In the genomic region with DNA sequence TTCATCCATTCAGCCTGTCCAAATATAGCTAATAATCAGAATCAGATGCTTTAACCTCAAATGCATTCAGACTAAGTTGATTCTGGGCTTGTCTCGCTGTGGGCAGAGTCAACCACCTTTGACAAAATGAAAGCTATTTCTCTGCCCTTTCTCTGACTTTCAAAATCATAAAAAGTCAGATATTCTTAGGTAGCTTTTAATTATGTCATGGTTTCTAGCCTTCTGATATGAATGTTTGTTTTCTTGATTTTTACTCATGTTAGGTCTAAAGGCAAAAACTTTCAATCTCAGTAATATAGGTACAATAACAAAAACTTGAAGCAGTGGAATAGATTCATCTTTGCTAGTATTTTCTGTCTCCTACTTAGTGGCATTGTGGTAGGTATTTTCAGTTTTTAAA, we compare ENCODE assay signal across 4 cellular contexts.
TF ChIP-seq lines count a peak whose summit lies in the region.

No MANE protein-coding gene starts in this region.

TF ChIP-seq in SK-N-SH treated with all-trans-retinoic acid at 6 μM for 48 hours, 23 proteins besides CTCF, POLR2A, EP300 and RAD21 (continues in another document):
- TF ChIP-seq ZNF565 (CRISPR knock-in tag; conservative IDR thresholded peaks at IDR 0.05; ENCODE audit: low read depth) (no peak), RARB (CRISPR knock-in tag; IDR thresholded peaks at IDR 0.05) (no peak), ESRRG (CRISPR knock-in tag; IDR thresholded peaks at IDR 0.05) (no peak), CSDC2 (CRISPR knock-in tag; IDR thresholded peaks at IDR 0.05) (no peak), ISL1 (CRISPR knock-in tag; IDR thresholded peaks at IDR 0.05) (no peak), ZNF70 (CRISPR knock-in tag; IDR thresholded peaks at IDR 0.05) (no peak), ZFP3 (CRISPR knock-in tag; IDR thresholded peaks at IDR 0.05) (no peak), TCF4 (CRISPR knock-in tag; IDR thresholded peaks at IDR 0.05; ENCODE audit: borderline replicate concordance) (no peak)
- TF ChIP-seq, protein P1, sequence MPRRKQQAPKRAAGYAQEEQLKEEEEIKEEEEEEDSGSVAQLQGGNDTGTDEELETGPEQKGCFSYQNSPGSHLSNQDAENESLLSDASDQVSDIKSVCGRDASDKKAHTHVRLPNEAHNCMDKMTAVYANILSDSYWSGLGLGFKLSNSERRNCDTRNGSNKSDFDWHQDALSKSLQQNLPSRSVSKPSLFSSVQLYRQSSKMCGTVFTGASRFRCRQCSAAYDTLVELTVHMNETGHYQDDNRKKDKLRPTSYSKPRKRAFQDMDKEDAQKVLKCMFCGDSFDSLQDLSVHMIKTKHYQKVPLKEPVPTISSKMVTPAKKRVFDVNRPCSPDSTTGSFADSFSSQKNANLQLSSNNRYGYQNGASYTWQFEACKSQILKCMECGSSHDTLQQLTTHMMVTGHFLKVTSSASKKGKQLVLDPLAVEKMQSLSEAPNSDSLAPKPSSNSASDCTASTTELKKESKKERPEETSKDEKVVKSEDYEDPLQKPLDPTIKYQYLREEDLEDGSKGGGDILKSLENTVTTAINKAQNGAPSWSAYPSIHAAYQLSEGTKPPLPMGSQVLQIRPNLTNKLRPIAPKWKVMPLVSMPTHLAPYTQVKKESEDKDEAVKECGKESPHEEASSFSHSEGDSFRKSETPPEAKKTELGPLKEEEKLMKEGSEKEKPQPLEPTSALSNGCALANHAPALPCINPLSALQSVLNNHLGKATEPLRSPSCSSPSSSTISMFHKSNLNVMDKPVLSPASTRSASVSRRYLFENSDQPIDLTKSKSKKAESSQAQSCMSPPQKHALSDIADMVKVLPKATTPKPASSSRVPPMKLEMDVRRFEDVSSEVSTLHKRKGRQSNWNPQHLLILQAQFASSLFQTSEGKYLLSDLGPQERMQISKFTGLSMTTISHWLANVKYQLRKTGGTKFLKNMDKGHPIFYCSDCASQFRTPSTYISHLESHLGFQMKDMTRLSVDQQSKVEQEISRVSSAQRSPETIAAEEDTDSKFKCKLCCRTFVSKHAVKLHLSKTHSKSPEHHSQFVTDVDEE (CRISPR knock-in tag; IDR thresholded peaks at IDR 0.05) = no peak
- TF ChIP-seq, protein P2, sequence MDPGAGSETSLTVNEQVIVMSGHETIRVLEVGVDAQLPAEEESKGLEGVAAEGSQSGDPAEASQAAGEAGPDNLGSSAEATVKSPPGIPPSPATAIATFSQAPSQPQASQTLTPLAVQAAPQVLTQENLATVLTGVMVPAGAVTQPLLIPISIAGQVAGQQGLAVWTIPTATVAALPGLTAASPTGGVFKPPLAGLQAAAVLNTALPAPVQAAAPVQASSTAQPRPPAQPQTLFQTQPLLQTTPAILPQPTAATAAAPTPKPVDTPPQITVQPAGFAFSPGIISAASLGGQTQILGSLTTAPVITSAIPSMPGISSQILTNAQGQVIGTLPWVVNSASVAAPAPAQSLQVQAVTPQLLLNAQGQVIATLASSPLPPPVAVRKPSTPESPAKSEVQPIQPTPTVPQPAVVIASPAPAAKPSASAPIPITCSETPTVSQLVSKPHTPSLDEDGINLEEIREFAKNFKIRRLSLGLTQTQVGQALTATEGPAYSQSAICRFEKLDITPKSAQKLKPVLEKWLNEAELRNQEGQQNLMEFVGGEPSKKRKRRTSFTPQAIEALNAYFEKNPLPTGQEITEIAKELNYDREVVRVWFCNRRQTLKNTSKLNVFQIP (CRISPR knock-in tag; IDR thresholded peaks at IDR 0.05; ENCODE audit: borderline replicate concordance, low read depth) = no peak

TF ChIP-seq in SK-N-SH, 30 proteins besides CTCF, POLR2A, EP300 and RAD21 (continues in another document):
- TF ChIP-seq, protein P3, sequence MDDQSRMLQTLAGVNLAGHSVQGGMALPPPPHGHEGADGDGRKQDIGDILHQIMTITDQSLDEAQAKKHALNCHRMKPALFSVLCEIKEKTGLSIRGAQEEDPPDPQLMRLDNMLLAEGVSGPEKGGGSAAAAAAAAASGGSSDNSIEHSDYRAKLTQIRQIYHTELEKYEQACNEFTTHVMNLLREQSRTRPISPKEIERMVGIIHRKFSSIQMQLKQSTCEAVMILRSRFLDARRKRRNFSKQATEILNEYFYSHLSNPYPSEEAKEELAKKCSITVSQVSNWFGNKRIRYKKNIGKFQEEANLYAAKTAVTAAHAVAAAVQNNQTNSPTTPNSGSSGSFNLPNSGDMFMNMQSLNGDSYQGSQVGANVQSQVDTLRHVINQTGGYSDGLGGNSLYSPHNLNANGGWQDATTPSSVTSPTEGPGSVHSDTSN (IDR thresholded peaks at IDR 0.05) = no peak
- TF ChIP-seq NRF1 (IDR thresholded peaks at IDR 0.05; ENCODE audit: low read depth, low read length) (no peak), TCF12 (IDR thresholded peaks at IDR 0.05) (no peak), POLR2AphosphoS5 (IDR thresholded peaks at IDR 0.05; ENCODE audit: low read depth, low read length) (no peak), SIN3A (IDR thresholded peaks at IDR 0.05; ENCODE audit: borderline replicate concordance, low read depth, low read length) (no peak)
- TF ChIP-seq, protein P4, sequence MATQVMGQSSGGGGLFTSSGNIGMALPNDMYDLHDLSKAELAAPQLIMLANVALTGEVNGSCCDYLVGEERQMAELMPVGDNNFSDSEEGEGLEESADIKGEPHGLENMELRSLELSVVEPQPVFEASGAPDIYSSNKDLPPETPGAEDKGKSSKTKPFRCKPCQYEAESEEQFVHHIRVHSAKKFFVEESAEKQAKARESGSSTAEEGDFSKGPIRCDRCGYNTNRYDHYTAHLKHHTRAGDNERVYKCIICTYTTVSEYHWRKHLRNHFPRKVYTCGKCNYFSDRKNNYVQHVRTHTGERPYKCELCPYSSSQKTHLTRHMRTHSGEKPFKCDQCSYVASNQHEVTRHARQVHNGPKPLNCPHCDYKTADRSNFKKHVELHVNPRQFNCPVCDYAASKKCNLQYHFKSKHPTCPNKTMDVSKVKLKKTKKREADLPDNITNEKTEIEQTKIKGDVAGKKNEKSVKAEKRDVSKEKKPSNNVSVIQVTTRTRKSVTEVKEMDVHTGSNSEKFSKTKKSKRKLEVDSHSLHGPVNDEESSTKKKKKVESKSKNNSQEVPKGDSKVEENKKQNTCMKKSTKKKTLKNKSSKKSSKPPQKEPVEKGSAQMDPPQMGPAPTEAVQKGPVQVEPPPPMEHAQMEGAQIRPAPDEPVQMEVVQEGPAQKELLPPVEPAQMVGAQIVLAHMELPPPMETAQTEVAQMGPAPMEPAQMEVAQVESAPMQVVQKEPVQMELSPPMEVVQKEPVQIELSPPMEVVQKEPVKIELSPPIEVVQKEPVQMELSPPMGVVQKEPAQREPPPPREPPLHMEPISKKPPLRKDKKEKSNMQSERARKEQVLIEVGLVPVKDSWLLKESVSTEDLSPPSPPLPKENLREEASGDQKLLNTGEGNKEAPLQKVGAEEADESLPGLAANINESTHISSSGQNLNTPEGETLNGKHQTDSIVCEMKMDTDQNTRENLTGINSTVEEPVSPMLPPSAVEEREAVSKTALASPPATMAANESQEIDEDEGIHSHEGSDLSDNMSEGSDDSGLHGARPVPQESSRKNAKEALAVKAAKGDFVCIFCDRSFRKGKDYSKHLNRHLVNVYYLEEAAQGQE (IDR thresholded peaks at IDR 0.05; ENCODE audit: low read depth, low read length) = no peak
- TF ChIP-seq, protein P5, sequence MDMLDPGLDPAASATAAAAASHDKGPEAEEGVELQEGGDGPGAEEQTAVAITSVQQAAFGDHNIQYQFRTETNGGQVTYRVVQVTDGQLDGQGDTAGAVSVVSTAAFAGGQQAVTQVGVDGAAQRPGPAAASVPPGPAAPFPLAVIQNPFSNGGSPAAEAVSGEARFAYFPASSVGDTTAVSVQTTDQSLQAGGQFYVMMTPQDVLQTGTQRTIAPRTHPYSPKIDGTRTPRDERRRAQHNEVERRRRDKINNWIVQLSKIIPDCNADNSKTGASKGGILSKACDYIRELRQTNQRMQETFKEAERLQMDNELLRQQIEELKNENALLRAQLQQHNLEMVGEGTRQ (IDR thresholded peaks at IDR 0.05; ENCODE audit: borderline replicate concordance, low read depth, low read length) = no peak

TF ChIP-seq in A549, 52 proteins besides CTCF, POLR2A, EP300 and RAD21:
- TF ChIP-seq, protein P5 (IDR thresholded peaks at IDR 0.05) = no peak
- no peak for TF ChIP-seq RCOR1 (IDR thresholded peaks at IDR 0.05; ENCODE audit: low read depth, low read length)
- TF ChIP-seq KDM1A (IDR thresholded peaks at IDR 0.05; ENCODE audit: low read depth) = no peak
- TF ChIP-seq NFE2L2 (conservative IDR thresholded peaks at IDR 0.05; ENCODE audit: low read length) = no peak
- no peak for TF ChIP-seq TFCP2L1 (CRISPR knock-in tag; IDR thresholded peaks at IDR 0.05)
- no peak for TF ChIP-seq JUN (IDR thresholded peaks at IDR 0.05)
- TF ChIP-seq HDAC2 (IDR thresholded peaks at IDR 0.05) = no peak
- TF ChIP-seq BHLHE40 (IDR thresholded peaks at IDR 0.05; ENCODE audit: low read depth, low read length) = no peak
- no peak for TF ChIP-seq EHMT2 (IDR thresholded peaks at IDR 0.05; ENCODE audit: low read depth)
- no peak for TF ChIP-seq NR3C1 (IDR thresholded peaks at IDR 0.05)
- no peak for TF ChIP-seq HEYL (CRISPR knock-in tag; IDR thresholded peaks at IDR 0.05)
- TF ChIP-seq RFX5 (IDR thresholded peaks at IDR 0.05) = no peak
- TF ChIP-seq FOSB (CRISPR knock-in tag; IDR thresholded peaks at IDR 0.05) = no peak
- TF ChIP-seq JUNB (IDR thresholded peaks at IDR 0.05) = no peak
- TF ChIP-seq PHF8 (IDR thresholded peaks at IDR 0.05; ENCODE audit: borderline replicate concordance, low read depth) = no peak
- TF ChIP-seq, protein P6, sequence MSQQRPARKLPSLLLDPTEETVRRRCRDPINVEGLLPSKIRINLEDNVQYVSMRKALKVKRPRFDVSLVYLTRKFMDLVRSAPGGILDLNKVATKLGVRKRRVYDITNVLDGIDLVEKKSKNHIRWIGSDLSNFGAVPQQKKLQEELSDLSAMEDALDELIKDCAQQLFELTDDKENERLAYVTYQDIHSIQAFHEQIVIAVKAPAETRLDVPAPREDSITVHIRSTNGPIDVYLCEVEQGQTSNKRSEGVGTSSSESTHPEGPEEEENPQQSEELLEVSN (IDR thresholded peaks at IDR 0.05; ENCODE audit: borderline replicate concordance, low read depth) = no peak
- TF ChIP-seq TP53 (CRISPR knock-in tag; IDR thresholded peaks at IDR 0.05) = no peak

TF ChIP-seq in endothelial cell of umbilical vein, 7 proteins besides CTCF, POLR2A, EP300 and RAD21:
- TF ChIP-seq, protein P7, sequence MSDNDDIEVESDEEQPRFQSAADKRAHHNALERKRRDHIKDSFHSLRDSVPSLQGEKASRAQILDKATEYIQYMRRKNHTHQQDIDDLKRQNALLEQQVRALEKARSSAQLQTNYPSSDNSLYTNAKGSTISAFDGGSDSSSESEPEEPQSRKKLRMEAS (IDR thresholded peaks at IDR 0.05; ENCODE audit: insufficient read depth, insufficient read length) = no peak
- TF ChIP-seq GATA2 (IDR thresholded peaks at IDR 0.05; ENCODE audit: insufficient read depth, insufficient read length, low read depth, low read length) (no peak), POLR2AphosphoS5 (IDR thresholded peaks at IDR 0.05; ENCODE audit: insufficient read depth, low read depth, low read length) (no peak), EZH2 (IDR thresholded peaks at IDR 0.05; ENCODE audit: borderline replicate concordance, low read depth, low read length, severe bottlenecking) (no peak), MYC (IDR thresholded peaks at IDR 0.05; ENCODE audit: low read depth, low read length) (no peak), FOS (IDR thresholded peaks at IDR 0.05; ENCODE audit: borderline replicate concordance, insufficient read depth, low read length) (no peak), JUN (IDR thresholded peaks at IDR 0.05; ENCODE audit: borderline replicate concordance, insufficient read depth, insufficient read length, low read depth) (no peak)
